12 cellular contexts compared by ENCODE assay signal in genomic region chr3:147391726-147392082, GRCh38. TPM values are rescaled to one million over a fixed set of nuclear protein-coding genes. Genes with fewer than 3 reads are reported as not detected.
DNase-seq lines count a peak whose midpoint lies in the region; ATAC-seq and TF ChIP-seq lines count a peak whose summit lies in the region.
"Had no signal": no experiment of that assay in that cellular context is flagged by ENCODE, and none has a peak within 500 bp of the region (broad histone marks: within the 10 kb centered on the region; RNA-seq: fewer than 3 reads in every experiment).

No MANE protein-coding gene starts in this region.

- H3K9me3 ChIP-seq in BE2C: peaks cover 5% of the 10 kb centered on the region; the same call in 1 of the 2 replicates
- no peaks in the 10 kb centered on the region for H3K9me3 ChIP-seq in SJCRH30 (replicated peaks)
- no peaks in the 10 kb centered on the region for H3K9me3 ChIP-seq in psoas muscle
- no peaks in the 10 kb centered on the region for H3K9me3 ChIP-seq in testis

- peak overlapping the region; percentile 37 for H3K4me3 ChIP-seq in BE2C (ENCODE audit: low read depth, low read length)
- H3K4me3 ChIP-seq in SJCRH30: peak overlapping the region; percentile 81
- H3K4me3 ChIP-seq in fibroblast of the aortic adventitia (ENCODE audit: low read depth, low read length): peak overlapping the region; percentile 55
- peak overlapping the region; percentile 74 for H3K4me3 ChIP-seq in psoas muscle
- no peak overlapping the region for H3K4me3 ChIP-seq in testis

- H3K4me1 ChIP-seq in BE2C (peaks cover 2% of the 10 kb centered on the region; the same call in 1 of the 2 replicates), SJCRH30 (no peaks in the 10 kb centered on the region), psoas muscle (no peaks in the 10 kb centered on the region), testis (peaks cover 4% of the 10 kb centered on the region)

- no peak for TF ChIP-seq CTCF in BE2C (IDR thresholded peaks at IDR 0.05; ENCODE audit: low read depth, low read length)
- no peak for TF ChIP-seq CTCF in fibroblast of the aortic adventitia (IDR thresholded peaks at IDR 0.05; ENCODE audit: insufficient read depth, low read length)
- TF ChIP-seq CTCF in psoas muscle (IDR thresholded peaks at IDR 0.05): no peak
- no peak for TF ChIP-seq CTCF in testis (IDR thresholded peaks at IDR 0.05)

- no peaks in the 10 kb centered on the region for H3K36me3 ChIP-seq in BE2C
- peaks cover 12% of the 10 kb centered on the region; the same call in 1 of the 2 replicates for H3K36me3 ChIP-seq in SJCRH30
- H3K36me3 ChIP-seq in psoas muscle (ENCODE audit: insufficient read depth in 1 of 2, low read depth in 1 of 2): no peaks in the 10 kb centered on the region
- no peaks in the 10 kb centered on the region for H3K36me3 ChIP-seq in testis (ENCODE audit: low read depth, missing control alignments)

- no peak for TF ChIP-seq POLR2A in testis (IDR thresholded peaks at IDR 0.05)

- intact Hi-C loops in psoas muscle (cut with DNase I): no loop called here
- intact Hi-C loops in testis (cut with DNase I; ENCODE audit: low total_unique reads): no loop called here

- no peak for ATAC-seq in psoas muscle
- ATAC-seq in GM21717 (IDR thresholded peaks at IDR 0.05; ENCODE audit: unreplicated experiment): no peak

- H3K27ac ChIP-seq in SJCRH30 (peak overlapping the region; percentile 97), psoas muscle (peak overlapping the region; percentile 72), testis (no peak overlapping the region)
- H3K27ac ChIP-seq: RWPE1 had no signal

- whole genome bisulfite sequencing in psoas muscle, 3 donors: 8 to 15% (median 12%) methylated on average over 12 of the region's 12 CpGs
- 4 to 8% methylated on average over 10 to 12 of the region's 12 CpGs for WGBS in testis, 2 donors

- H3K27me3 ChIP-seq in BE2C: peaks cover 95% of the 10 kb centered on the region
- no peaks in the 10 kb centered on the region for H3K27me3 ChIP-seq in SJCRH30
- peaks cover 0 to 63% (median 12%) of the 10 kb centered on the region in 3 donors for H3K27me3 ChIP-seq in psoas muscle (ENCODE audit: insufficient read depth in 3 of 3, low read length in 2 of 3)
- H3K27me3 ChIP-seq in testis: no peaks in the 10 kb centered on the region

- DNase-seq in BE2C (no peak), SJCRH30 (no peak), fibroblast of the aortic adventitia (ENCODE audit: low read depth) (no peak), psoas muscle (no peak), testis (no peak), NCI-H446 (lab: John Stamatoyannopoulos, UW) (no peak), C1 segment of cervical spinal cord (lab: John Stamatoyannopoulos, UW) (no peak)
- DNase-seq: activated effector memory CD4-positive, alpha-beta T cell treated with Interleukin-2 at 50 U/mL for 16 hours; Kasumi-1; stimulated activated naive CD4-positive, alpha-beta T cell had no signal

RNA-seq across cellular contexts. Expression of gene ZIC4, which starts 14.6 kb away (rescaled TPM):
- not detected for polyA plus RNA-seq in BE2C (2012; ENCODE audit: insufficient read depth, insufficient read length, low read depth)
- 0.20 and 0.87 TPM in 2 replicates for total RNA-seq in SJCRH30 (2014; rRNA removed; shearing (Covaris generic))
- total RNA-seq in fibroblast of the aortic adventitia (ENCODE audit: low replicate concordance) (not detected in 2 replicates), psoas muscle (under 1 TPM; 0.15 to 0.73 (median 0.57) TPM), testis (under 1 TPM; 0.06 to 0.31 TPM)
- polyA plus RNA-seq in psoas muscle (under 1 TPM; 0.10 to 1.00 (median 0.13) TPM), testis (ENCODE audit: insufficient read depth, low read depth, low replicate concordance) (0.55 TPM)

RNA-seq across cellular contexts. Expression of gene ZIC1, which starts 17.5 kb away (rescaled TPM):
- not detected for polyA plus RNA-seq in BE2C (2012; ENCODE audit: insufficient read depth, insufficient read length, low read depth)
- total RNA-seq in SJCRH30 (2014; rRNA removed; shearing (Covaris generic)): 44.4 and 55.7 TPM in 2 replicates
- 0.18 TPM in 1 of 2 replicates, not detected in the other for total RNA-seq in fibroblast of the aortic adventitia (ENCODE audit: low replicate concordance)
- total RNA-seq in psoas muscle: 1 to 10 TPM; 3.5 to 7.3 (median 5.1) TPM
- polyA plus RNA-seq in psoas muscle: 10 to 100 TPM in 1 of 3 donors, 1 to 10 TPM in 2; 2.3 to 10.2 (median 3.5) TPM
- total RNA-seq in testis: 1 to 10 TPM; 3.3 to 3.5 TPM
- polyA plus RNA-seq in testis (ENCODE audit: insufficient read depth, low read depth, low replicate concordance): 1.4 TPM

Comparison
In these comparisons a context has a peak if more than half of its experiments do, and no peak if none do; other contexts are left out.
1. H3K4me3 ChIP-seq: peak in BE2C (single experiment), SJCRH30 (single experiment), fibroblast of the aortic adventitia (single experiment) and psoas muscle (single experiment); none in testis (0 of 2).
2. H3K27ac ChIP-seq: peak in SJCRH30 (single experiment) and psoas muscle (single experiment); none in testis (0 of 2).